ENCODE assay signal across 8 cellular contexts in genomic region chr17:63772801-63773271, GRCh38. TPM values are rescaled to one million over a fixed set of nuclear protein-coding genes. Genes with fewer than 3 reads are reported as not detected.
DNase-seq lines count a peak whose midpoint lies in the region; ATAC-seq and TF ChIP-seq lines count a peak whose summit lies in the region.

No MANE protein-coding gene starts in this region.

- intact Hi-C loops in transverse colon (cut with DNase I; ENCODE audit: low total_unique reads): loop anchor here (10.0 kb wide), 1 partner anchor 72 kb away; the partner anchor contains the start of gene SMARCD2

- H3K9ac ChIP-seq in liver (ENCODE audit: low read depth in 1 of 2, low read length in 2 of 2): peak overlapping the region; percentile 76 to 95

- in situ Hi-C loops in brain microvascular endothelial cell (cut with HindIII; ENCODE audit: low pct_ligation_motif_present, low sequenced_read_pairs) (no loop called here), transverse colon (cut with MboI; ENCODE audit: low pct_ligation_motif_present in 1 of 4, low pct_unique_long_range_greater_than_20kb in 1 of 4, low sequenced_read_pairs in 3 of 4) (no loop called here)

- TF ChIP-seq EP300 in transverse colon (IDR thresholded peaks at IDR 0.05; ENCODE audit: low read depth): no peak

- H3K4me1 ChIP-seq in liver (ENCODE audit: control insufficient read depth in 4 of 4, insufficient read depth in 4 of 4, low read length in 3 of 4): peaks cover 7 to 25% (median 19%) of the 10 kb centered on the region in 4 donors
- H3K4me1 ChIP-seq in transverse colon: peaks cover 15 to 37% (median 28%) of the 10 kb centered on the region in 4 donors

- H3K27ac ChIP-seq in brain microvascular endothelial cell (peak overlapping the region; percentile 96), liver (ENCODE audit: low read depth in 1 of 2, low read length in 2 of 2) (peak overlapping the region; percentile 95 to 97), transverse colon (peak overlapping the region; percentile 93 to 98 (median 96))

- H3K27me3 ChIP-seq in MG63 (no peaks in the 10 kb centered on the region), brain microvascular endothelial cell (replicated peaks) (no peaks in the 10 kb centered on the region), liver (ENCODE audit: control insufficient read depth in 4 of 4, insufficient read depth in 4 of 4, low read length in 3 of 4) (no peaks in the 10 kb centered on the region), transverse colon (no peaks in the 10 kb centered on the region)

- peaks cover 66% of the 10 kb centered on the region for H3K36me3 ChIP-seq in MG63
- peaks cover 1% of the 10 kb centered on the region for H3K36me3 ChIP-seq in brain microvascular endothelial cell (replicated peaks)
- peaks cover 0 to 3% (median 0%) of the 10 kb centered on the region in 4 donors for H3K36me3 ChIP-seq in liver (ENCODE audit: control insufficient read depth in 4 of 4, insufficient read depth in 3 of 4, low read depth in 1 of 4, low read length in 3 of 4)
- H3K36me3 ChIP-seq in transverse colon: no peaks in the 10 kb centered on the region

- no peak for TF ChIP-seq RAD21 in liver (IDR thresholded peaks at IDR 0.05)

- ATAC-seq in GM21447 (IDR thresholded peaks at IDR 0.05; ENCODE audit: unreplicated experiment) (no peak), GM18907 (IDR thresholded peaks at IDR 0.05; ENCODE audit: unreplicated experiment) (no peak), HG03039 (IDR thresholded peaks at IDR 0.05; ENCODE audit: unreplicated experiment) (no peak)

- H3K9me3 ChIP-seq in MG63: no peaks in the 10 kb centered on the region
- H3K9me3 ChIP-seq in liver (ENCODE audit: control insufficient read depth in 4 of 4, low read length in 3 of 4): no peaks in the 10 kb centered on the region
- no peaks in the 10 kb centered on the region for H3K9me3 ChIP-seq in transverse colon

- H3K4me3 ChIP-seq in MG63 (peak overlapping the region; percentile 89), brain microvascular endothelial cell (ENCODE audit: low read depth, low read length) (peak overlapping the region; percentile 76), liver (ENCODE audit: low read depth in 1 of 3, low read length in 3 of 3) (peak overlapping the region; percentile 70 to 77 (median 75)), transverse colon (peak overlapping the region; percentile 61 to 96 (median 78))

- peak; percentile 25 for DNase-seq in EL
- DNase-seq in MG63: no peak
- DNase-seq in brain microvascular endothelial cell: no peak
- DNase-seq in transverse colon: peak; percentile 13

- TF ChIP-seq CTCF in brain microvascular endothelial cell (IDR thresholded peaks at IDR 0.05; ENCODE audit: low read depth, low read length, missing control alignments) (no peak), liver (IDR thresholded peaks at IDR 0.05; ENCODE audit: low read depth, low read length, missing input control) (no peak), transverse colon (IDR thresholded peaks at IDR 0.05) (no peak)

- 4% methylated on average over 7 of the region's 7 CpGs for WGBS in liver
- WGBS in transverse colon (ENCODE audit: low coverage in 1 of 2), 2 donors: 4% methylated on average over 5 to 7 of the region's 7 CpGs

- no peak for TF ChIP-seq POLR2A in transverse colon (IDR thresholded peaks at IDR 0.05)

TF ChIP-seq in liver, 16 proteins besides CTCF, POLR2A, EP300 and RAD21:
- TF ChIP-seq REST (IDR thresholded peaks at IDR 0.05) (no peak), FOXA1 (IDR thresholded peaks at IDR 0.05) (peak; percentile 27), ATF3 (IDR thresholded peaks at IDR 0.05) (no peak), EGR1 (IDR thresholded peaks at IDR 0.05; ENCODE audit: low read depth in 2 of 2) (no peak), YY1 (IDR thresholded peaks at IDR 0.05) (no peak), JUND (IDR thresholded peaks at IDR 0.05) (no peak), RXRA (IDR thresholded peaks at IDR 0.05) (no peak), SP1 (IDR thresholded peaks at IDR 0.05) (no peak), GABPA (IDR thresholded peaks at IDR 0.05 in 1 of 2, conservative IDR thresholded peaks at IDR 0.05 in 1 of 2) (no peak)

RNA-seq across cellular contexts. Expression of gene CCDC47, which starts 0.6 kb away (rescaled TPM):
- 49.1 and 92.0 TPM in 2 replicates for total RNA-seq in MG63 (2014; rRNA removed; shearing (Covaris generic); ENCODE audit: low replicate concordance)
- total RNA-seq in liver: 10 to 100 TPM; 67.7 to 87.2 TPM
- polyA plus RNA-seq in liver: 10 to 100 TPM; 33.0 to 57.8 TPM
- 100 to 1,000 TPM in 3 of 4 donors, 10 to 100 TPM in 1; 78.2 to 129 (median 101) TPM for total RNA-seq in transverse colon

RNA-seq across cellular contexts. Expression of gene DDX42, which starts 1.1 kb away (rescaled TPM):
- total RNA-seq in MG63 (2014; rRNA removed; shearing (Covaris generic); ENCODE audit: low replicate concordance): 37.7 and 83.3 TPM in 2 replicates
- total RNA-seq in liver: 10 to 100 TPM; 39.7 to 64.2 TPM
- 10 to 100 TPM; 15.0 to 20.1 TPM for polyA plus RNA-seq in liver
- total RNA-seq in transverse colon: 100 to 1,000 TPM in 2 of 4 donors, 10 to 100 TPM in 2; 71.8 to 129 (median 99.4) TPM

RNA-seq across cellular contexts. Expression of gene STRADA, which starts 31.2 kb away (rescaled TPM):
- 18.7 and 29.0 TPM in 2 replicates for total RNA-seq in MG63 (2014; rRNA removed; shearing (Covaris generic); ENCODE audit: low replicate concordance)
- total RNA-seq in liver (10 to 100 TPM in 1 of 2 donors, 1 to 10 TPM in 1; 7.8 to 17.9 TPM), transverse colon (10 to 100 TPM; 23.1 to 37.8 (median 33.8) TPM)
- 1 to 10 TPM; 7.7 to 8.6 TPM for polyA plus RNA-seq in liver

RNA-seq across cellular contexts. Expression of gene PSMC5, which starts 54.4 kb away (rescaled TPM):
- total RNA-seq in MG63 (2014; rRNA removed; shearing (Covaris generic); ENCODE audit: low replicate concordance): 116 and 133 TPM in 2 replicates
- total RNA-seq in liver: 10 to 100 TPM; 51.0 to 57.1 TPM
- 10 to 100 TPM; 87.3 to 87.4 TPM for polyA plus RNA-seq in liver
- total RNA-seq in transverse colon: 100 to 1,000 TPM in 1 of 4 donors, 10 to 100 TPM in 3; 63.2 to 131 (median 77.9) TPM

RNA-seq across cellular contexts. Expression of gene FTSJ3, which starts 54.6 kb away (rescaled TPM):
- 33.3 and 58.6 TPM in 2 replicates for total RNA-seq in MG63 (2014; rRNA removed; shearing (Covaris generic); ENCODE audit: low replicate concordance)
- total RNA-seq in liver: 10 to 100 TPM; 20.2 to 31.1 TPM
- polyA plus RNA-seq in liver: 10 to 100 TPM; 10.5 to 18.2 TPM
- total RNA-seq in transverse colon: 10 to 100 TPM; 17.7 to 45.9 (median 34.6) TPM

Comparison
In these comparisons a context has a peak if more than half of its experiments do, and no peak if none do; other contexts are left out.
1. DNase-seq: peak in EL (single experiment) and transverse colon (single experiment); none in MG63 (single experiment) and brain microvascular endothelial cell (single experiment).
2. Peak in every context shown above with its lines, with median percentiles within 50 percentile points of each other: H3K4me3 ChIP-seq and H3K27ac ChIP-seq.